ENCODE assay signal across 32 cellular contexts in genomic region chr10:126158090-126158489, GRCh38.
"Had no signal": no experiment of that assay in that cellular context is flagged by ENCODE, and none has a peak within 500 bp of the region (broad histone marks: within the 10 kb centered on the region; RNA-seq: fewer than 3 reads in every experiment).

No MANE protein-coding gene starts in this region.

- H3K27ac ChIP-seq: ascending aorta, esophagus muscularis mucosa, foreskin keratinocyte, gastrocnemius medialis, WERI-Rb-1 had no signal

- H3K36me3 Mint-ChIP-seq: activated CD4-positive, alpha-beta memory T cell treated with anti-CD3 and anti-CD28 coated beads for 36 hours; activated CD8-positive, alpha-beta memory T cell treated with anti-CD3 and anti-CD28 coated beads, Interleukin-2, amount 10 ng/mL, durations not matched to agents 7 days and 5 days; activated naive CD4-positive, alpha-beta T cell treated with anti-CD3 and anti-CD28 coated beads, Interleukin-2, amount 10 ng/mL, durations not matched to agents 7 days and 5 days; activated naive CD8-positive, alpha-beta T cell treated with anti-CD3 and anti-CD28 coated beads, Interleukin-2, amount 10 ng/mL, durations not matched to agents 7 days and 5 days; T-cell had no signal

- H3K27ac Mint-ChIP-seq: activated B cell treated with CpG ODN at 0.5 μM for 24 hours; activated CD4-positive, alpha-beta memory T cell treated with anti-CD3 and anti-CD28 coated beads for 36 hours; activated CD8-positive, alpha-beta memory T cell treated with anti-CD3 and anti-CD28 coated beads, Interleukin-2, amount 10 ng/mL, durations not matched to agents 7 days and 5 days; activated CD8-positive, alpha-beta T cell treated with anti-CD3 and anti-CD28 coated beads, Interleukin-2, amount 10 ng/mL, durations not matched to agents 7 days and 5 days; activated naive CD4-positive, alpha-beta T cell treated with anti-CD3 and anti-CD28 coated beads, Interleukin-2, amount 10 ng/mL, durations not matched to agents 7 days and 5 days; activated naive CD4-positive, alpha-beta T cell treated with anti-CD3 and anti-CD28 coated beads, Interleukin-2, amount 50 U/mL, for 72 hours; activated naive CD8-positive, alpha-beta T cell treated with anti-CD3 and anti-CD28 coated beads, Interleukin-2, amount 10 ng/mL, durations not matched to agents 7 days and 5 days; activated T-helper 1 cell treated with anti-CD3 and anti-CD28 coated beads, Interleukin-12 subunit alpha, Interleukin-12 subunit beta, Interleukin-2, Interleukin-4 antibody, amounts not matched to agents 30 ng/mL and 10 ng/mL and 1 ng/mL, durations not matched to agents 14 hours and 24 hours and 36 hours; activated T-helper 2 cell treated with anti-CD3 and anti-CD28 coated beads, Interferon-gamma antibody, Interleukin-2, Interleukin-4, amounts not matched to agents 10 μg/mL and 5 μg/mL and 100 μg/mL, durations not matched to agents 14 hours and 24 hours and 36 hours; T-helper 1 cell treated with Interleukin-12 subunit alpha and Interleukin-12 subunit beta and Interleukin-4 antibody, amounts not matched to agents 30 μg/mL and 1 μg/mL, for 36 hours had no signal

- H3K27me3 Mint-ChIP-seq: activated CD4-positive, alpha-beta memory T cell treated with anti-CD3 and anti-CD28 coated beads for 36 hours; activated CD8-positive, alpha-beta memory T cell treated with anti-CD3 and anti-CD28 coated beads, Interleukin-2, amount 10 ng/mL, durations not matched to agents 7 days and 5 days; activated naive CD4-positive, alpha-beta T cell treated with anti-CD3 and anti-CD28 coated beads, Interleukin-2, amount 10 ng/mL, durations not matched to agents 7 days and 5 days had no signal

- H3K4me1 Mint-ChIP-seq: activated B cell treated with CpG ODN at 0.5 μM for 24 hours; activated CD8-positive, alpha-beta memory T cell treated with anti-CD3 and anti-CD28 coated beads, Interleukin-2, amount 10 ng/mL, durations not matched to agents 7 days and 5 days; activated naive CD4-positive, alpha-beta T cell treated with anti-CD3 and anti-CD28 coated beads, Interleukin-2, amount 10 ng/mL, durations not matched to agents 7 days and 5 days had no signal

- ATAC-seq: activated CD4-positive, CD25-positive, alpha-beta regulatory T cell treated with anti-CD3 and anti-CD28 coated beads, Interleukin-2, amount 50 U/mL, for 24 hours; activated CD8-positive, alpha-beta memory T cell treated with anti-CD3 and anti-CD28 coated beads, Interleukin-2, amount 10 ng/mL, durations not matched to agents 7 days and 5 days; activated CD8-positive, alpha-beta T cell treated with anti-CD3 and anti-CD28 coated beads, Interleukin-2, amount 10 ng/mL, durations not matched to agents 7 days and 5 days; activated naive CD4-positive, alpha-beta T cell treated with anti-CD3 and anti-CD28 coated beads, Interleukin-2, amount 50 U/mL, for 72 hours; effector memory CD8-positive, alpha-beta T cell; foreskin keratinocyte; gastrocnemius medialis; T-cell had no signal

- H3K4me3 Mint-ChIP-seq: activated B cell treated with CpG ODN at 0.5 μM for 24 hours; activated CD4-positive, alpha-beta memory T cell treated with anti-CD3 and anti-CD28 coated beads for 36 hours; activated CD8-positive, alpha-beta memory T cell treated with anti-CD3 and anti-CD28 coated beads, Interleukin-2, amount 10 ng/mL, durations not matched to agents 7 days and 5 days; activated CD8-positive, alpha-beta T cell treated with anti-CD3 and anti-CD28 coated beads, Interleukin-2, amount 10 ng/mL, durations not matched to agents 7 days and 5 days; activated naive CD4-positive, alpha-beta T cell treated with anti-CD3 and anti-CD28 coated beads, Interleukin-2, amount 10 ng/mL, durations not matched to agents 7 days and 5 days; activated naive CD8-positive, alpha-beta T cell treated with anti-CD3 and anti-CD28 coated beads, Interleukin-2, amount 10 ng/mL, durations not matched to agents 7 days and 5 days; activated T-helper 1 cell treated with anti-CD3 and anti-CD28 coated beads, Interleukin-12 subunit alpha, Interleukin-12 subunit beta, Interleukin-2, Interleukin-4 antibody, amounts not matched to agents 30 ng/mL and 10 ng/mL and 1 ng/mL, durations not matched to agents 14 hours and 24 hours and 36 hours; brain; effector memory CD8-positive, alpha-beta T cell; T-cell; T-helper 1 cell treated with Interleukin-12 subunit alpha and Interleukin-12 subunit beta and Interleukin-4 antibody, amounts not matched to agents 30 μg/mL and 1 μg/mL, for 36 hours had no signal

- H3K9me3 Mint-ChIP-seq: activated B cell treated with CpG ODN at 0.5 μM for 24 hours; activated CD4-positive, alpha-beta memory T cell treated with anti-CD3 and anti-CD28 coated beads for 36 hours; activated T-helper 1 cell treated with anti-CD3 and anti-CD28 coated beads, Interleukin-12 subunit alpha, Interleukin-12 subunit beta, Interleukin-2, Interleukin-4 antibody, amounts not matched to agents 30 ng/mL and 10 ng/mL and 1 ng/mL, durations not matched to agents 14 hours and 24 hours and 36 hours; activated T-helper 2 cell treated with anti-CD3 and anti-CD28 coated beads, Interferon-gamma antibody, Interleukin-2, Interleukin-4, amounts not matched to agents 10 μg/mL and 5 μg/mL and 100 μg/mL, durations not matched to agents 14 hours and 24 hours and 36 hours; T-cell; T-helper 1 cell treated with Interleukin-12 subunit alpha and Interleukin-12 subunit beta and Interleukin-4 antibody, amounts not matched to agents 30 μg/mL and 1 μg/mL, for 36 hours had no signal

- H3K4me1 ChIP-seq: ascending aorta, breast epithelium, esophagus muscularis mucosa, gastrocnemius medialis had no signal

- DNase-seq: activated B cell treated with CpG ODN at 0.5 μM for 24 hours; activated CD4-positive, alpha-beta memory T cell treated with anti-CD3 and anti-CD28 coated beads for 36 hours; activated CD4-positive, alpha-beta T cell treated with anti-CD3 and anti-CD28 coated beads for 48 hours; activated CD8-positive, alpha-beta memory T cell treated with anti-CD3 and anti-CD28 coated beads, Interleukin-2, amount 10 ng/mL, durations not matched to agents 7 days and 5 days; activated CD8-positive, alpha-beta memory T cell treated with anti-CD3 and anti-CD28 coated beads, Interleukin-2, amount 50 U/mL, for 4 hours; activated CD8-positive, alpha-beta T cell treated with anti-CD3 and anti-CD28 coated beads, Interleukin-2, amount 10 ng/mL, durations not matched to agents 7 days and 5 days; activated effector memory CD4-positive, alpha-beta T cell treated with anti-CD3 and anti-CD28 coated beads, Interleukin-2, amount 50 U/mL, for 16 hours; activated naive CD4-positive, alpha-beta T cell treated with anti-CD3 and anti-CD28 coated beads, Interleukin-2, amount 10 ng/mL, durations not matched to agents 7 days and 5 days; activated naive CD8-positive, alpha-beta T cell treated with anti-CD3 and anti-CD28 coated beads, Interleukin-2, amount 10 ng/mL, durations not matched to agents 7 days and 5 days; activated T-cell treated with anti-CD3 and anti-CD28 coated beads, Interleukin-2, amount 50 U/mL, for 1 hour; activated T-cell treated with anti-CD3 and anti-CD28 coated beads, Interleukin-2, amount 50 U/mL, for 48 hours; cortex of kidney; dermis blood vessel endothelial cell; effector CD4-positive, alpha-beta T cell; effector memory CD8-positive, alpha-beta T cell; erythroblast; foreskin keratinocyte; gastrocnemius medialis; SW 1271; T-cell; T-helper 9 cell; WERI-Rb-1 had no signal

- H3K27me3 ChIP-seq: ascending aorta, breast epithelium, gastrocnemius medialis had no signal

- H3K9me3 ChIP-seq: ascending aorta, breast epithelium, esophagus muscularis mucosa, gastrocnemius medialis had no signal

- FAIRE-seq: colon had no signal

- H3K4me3 ChIP-seq: ascending aorta, breast epithelium, esophagus muscularis mucosa, gastrocnemius medialis had no signal

- H3K36me3 ChIP-seq: ascending aorta, breast epithelium, esophagus muscularis mucosa, gastrocnemius medialis, WERI-Rb-1 had no signal
